In genomic region chr22:19580291-19580890, GRCh38 we compare ENCODE assay signal across 1 cellular context.
TF ChIP-seq lines count a peak whose summit lies in the region.

No MANE protein-coding gene starts in this region.

TF ChIP-seq in GM12878, 131 proteins besides CTCF, POLR2A, EP300 and RAD21 (continued from another document):
- TF ChIP-seq HSF1 (IDR thresholded peaks at IDR 0.05; ENCODE audit: low read depth, low read length): no peak
